Comparison of ENCODE assay signal across 8 cellular contexts in genomic region chr5:177496111-177497010, GRCh38. TPM values are rescaled to one million over a fixed set of nuclear protein-coding genes. Genes with fewer than 3 reads are reported as not detected.
A peak's percentile ranks its signal among the peaks of the same experiment; 100 is the strongest.
DNase-seq lines count a peak whose midpoint lies in the region; ATAC-seq and FAIRE-seq lines count a peak whose summit lies in the region.

No MANE protein-coding gene starts in this region.

- DNase-seq in DMS 273 (lab: John Stamatoyannopoulos, UW; ENCODE audit: unreplicated experiment) (peak; percentile 95), HPDE6-E6E7 (ENCODE audit: extremely low spot score) (peak; percentile 81), SJCRH30 (peak; percentile 92 to 93), urothelium cell line (ENCODE audit: low spot score) (peak; percentile 84)
- no peak for DNase-seq in effector memory CD8-positive, alpha-beta T cell

- H3K27ac ChIP-seq in SJCRH30 (peak overlapping the region; percentile 90), mesodermal cell (ENCODE audit: low read depth, low read length, severe bottlenecking) (peak overlapping the region; percentile 92)

- H3K4me3 ChIP-seq in SJCRH30, result peak overlapping the region; percentile 76
- peak overlapping the region; percentile 75 for H3K4me3 ChIP-seq in mesodermal cell (ENCODE audit: extremely low read depth, insufficient read depth, low read length, poor library complexity, severe bottlenecking)

- no peak overlapping the region for H3K27ac Mint-ChIP-seq in effector memory CD8-positive, alpha-beta T cell

- peak overlapping the region; percentile 78 to 83 for H3K4me3 Mint-ChIP-seq in effector memory CD8-positive, alpha-beta T cell

- H3K4me1 ChIP-seq in SJCRH30 (peaks cover 37% of the 10 kb centered on the region), mesodermal cell (ENCODE audit: control insufficient read depth, insufficient read depth, low read length, poor library complexity, severe bottlenecking) (peaks cover 60% of the 10 kb centered on the region)

- peaks cover 26 to 29% of the 10 kb centered on the region in 2 donors for H3K4me1 Mint-ChIP-seq in effector memory CD8-positive, alpha-beta T cell (ENCODE audit: low read depth in 2 of 2)

- ATAC-seq in effector memory CD8-positive, alpha-beta T cell (replicated peaks), result no peak
- ATAC-seq in GM18498 (IDR thresholded peaks at IDR 0.05; ENCODE audit: unreplicated experiment), result no peak
- ATAC-seq in HG03139 (IDR thresholded peaks at IDR 0.05; ENCODE audit: unreplicated experiment), result no peak

- peaks cover 13% of the 10 kb centered on the region for H3K36me3 ChIP-seq in SJCRH30
- peaks cover 35% of the 10 kb centered on the region for H3K36me3 ChIP-seq in mesodermal cell (ENCODE audit: control insufficient read depth, insufficient read depth, low read length)

- H3K9me3 Mint-ChIP-seq in effector memory CD8-positive, alpha-beta T cell, result no peaks in the 10 kb centered on the region

- H3K9me3 ChIP-seq in SJCRH30 (replicated peaks) (no peaks in the 10 kb centered on the region), mesodermal cell (ENCODE audit: control insufficient read depth, low read length) (no peaks in the 10 kb centered on the region)

- no peaks in the 10 kb centered on the region for H3K27me3 ChIP-seq in SJCRH30

- FAIRE-seq in urothelium cell line (lab: Jason Lieb, UNC), result no peak

- no peaks in the 10 kb centered on the region for H3K27me3 Mint-ChIP-seq in effector memory CD8-positive, alpha-beta T cell

- H3K36me3 Mint-ChIP-seq in effector memory CD8-positive, alpha-beta T cell (ENCODE audit: insufficient read depth), result peaks cover 3% of the 10 kb centered on the region

- WGBS in mesodermal cell (ENCODE audit: insufficient coverage in 2 of 2), 2 experiments, result 3 to 4% methylated on average over 15 to 16 of the region's 31 CpGs

RNA-seq across cellular contexts. Expression of gene PDLIM7, which starts 1.0 kb away (rescaled TPM):
- total RNA-seq in SJCRH30 (2014; rRNA removed; shearing (Covaris generic)), result 58.4 and 68.5 TPM in 2 replicates
- polyA plus RNA-seq in mesodermal cell (2013, experiment 1 of 2), result 284 TPM
- 227 TPM for polyA plus RNA-seq in mesodermal cell (2013, experiment 2 of 2)

RNA-seq across cellular contexts. Expression of gene DOK3, which starts 13.3 kb away (rescaled TPM):
- 3.0 and 6.2 TPM in 2 replicates for total RNA-seq in SJCRH30 (2014; rRNA removed; shearing (Covaris generic))
- 3.6 TPM for polyA plus RNA-seq in mesodermal cell (2013, experiment 1 of 2)
- polyA plus RNA-seq in mesodermal cell (2013, experiment 2 of 2), result 2.8 TPM

RNA-seq across cellular contexts. Expression of gene DDX41, which starts 20.4 kb away (rescaled TPM):
- total RNA-seq in SJCRH30 (2014; rRNA removed; shearing (Covaris generic)), result 68.5 and 76.8 TPM in 2 replicates
- 65.4 TPM for polyA plus RNA-seq in mesodermal cell (2013, experiment 1 of 2)
- polyA plus RNA-seq in mesodermal cell (2013, experiment 2 of 2), result 52.5 TPM

RNA-seq across cellular contexts. Expression of gene DBN1, which starts 22.9 kb away (rescaled TPM):
- total RNA-seq in SJCRH30 (2014; rRNA removed; shearing (Covaris generic)), result 239 and 265 TPM in 2 replicates
- polyA plus RNA-seq in mesodermal cell (2013, experiment 1 of 2), result 229 TPM
- polyA plus RNA-seq in mesodermal cell (2013, experiment 2 of 2), result 194 TPM

RNA-seq across cellular contexts. Expression of gene PRR7, which starts 49.7 kb away (rescaled TPM):
- 6.4 TPM in 2 replicates for total RNA-seq in SJCRH30 (2014; rRNA removed; shearing (Covaris generic))
- polyA plus RNA-seq in mesodermal cell (2013, experiment 1 of 2), result 8.4 TPM
- 5.4 TPM for polyA plus RNA-seq in mesodermal cell (2013, experiment 2 of 2)

Comparison
In these comparisons a context has a peak if more than half of its experiments do, and no peak if none do; other contexts are left out.
1. DNase-seq: peak in DMS 273 (single experiment), HPDE6-E6E7 (single experiment), SJCRH30 (2 of 2) and urothelium cell line (single experiment); none in effector memory CD8-positive, alpha-beta T cell (0 of 3).